ENCODE assay signal across 9 cellular contexts in the genomic region with DNA sequence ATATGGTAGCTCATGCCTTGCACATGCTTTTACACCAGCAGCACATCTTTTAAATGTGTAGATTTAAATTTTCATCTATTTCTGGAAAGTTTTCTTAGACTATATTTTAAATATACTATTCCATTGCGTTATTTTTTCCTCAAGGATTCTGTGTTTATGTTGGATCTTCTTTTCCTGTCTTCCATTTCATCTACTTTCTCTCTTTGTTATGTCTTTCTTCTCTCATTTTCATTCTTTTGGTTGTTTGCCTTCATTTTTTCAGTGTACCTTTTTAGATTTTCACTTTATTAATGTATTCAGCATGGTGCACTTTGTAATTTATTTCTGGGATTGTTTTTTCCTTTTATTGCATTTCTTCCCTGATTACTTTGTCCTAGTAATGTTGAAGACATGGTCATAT.
"Had no signal": no experiment of that assay in that cellular context is flagged by ENCODE, and none has a peak within 500 bp of the region (broad histone marks: within the 10 kb centered on the region; RNA-seq: fewer than 3 reads in every experiment).

No MANE protein-coding gene starts in this region.

- ATAC-seq: HepG2, K562 had no signal

- H3K27me3 Mint-ChIP-seq: IgD-negative memory B cell had no signal

- H3K4me3 ChIP-seq: K562 had no signal

- H3K27ac ChIP-seq: HL-60, KMS-11 had no signal

- H3K27ac Mint-ChIP-seq: IgD-negative memory B cell had no signal

- H3K9ac ChIP-seq: KMS-11 had no signal

- H3K4me3 Mint-ChIP-seq: IgD-negative memory B cell had no signal

- DNase-seq: IMR-90, KBM-7, KG1 had no signal

- FAIRE-seq: HepG2, HTR-8/SVneo, K562 had no signal
